Comparison of ENCODE assay signal across 18 cellular contexts in genomic region chr12:46174061-46174662, GRCh38.
DNase-seq lines count a peak whose midpoint lies in the region; ATAC-seq and TF ChIP-seq lines count a peak whose summit lies in the region.
"Had no signal": no experiment of that assay in that cellular context is flagged by ENCODE, and none has a peak within 500 bp of the region (broad histone marks: within the 10 kb centered on the region; RNA-seq: fewer than 3 reads in every experiment).

No MANE protein-coding gene starts in this region.

- no peak overlapping the region for H3K4me3 Mint-ChIP-seq in activated T-cell treated with anti-CD3 and anti-CD28 coated beads, Interleukin-2, amount 50 U/mL, for 72 hours
- no peak overlapping the region for H3K4me3 Mint-ChIP-seq in activated T-cell treated with anti-CD3 and anti-CD28 coated beads, Interleukin-2, amount 50 U/mL, for 4 hours
- peak overlapping the region; percentile 60 to 61 for H3K4me3 Mint-ChIP-seq in stimulated activated naive B cell treated with anti-CD40 and anti-IgM and Interleukin-4, amounts not matched to agents 10 μg/mL and 1 μg/mL and 100 μg/mL, for 72 hours
- peak overlapping the region in 1 of 2 donors; percentile 54 for H3K4me3 Mint-ChIP-seq in CD14-positive monocyte
- H3K4me3 Mint-ChIP-seq: activated CD8-positive, alpha-beta T cell treated with anti-CD3 and anti-CD28 coated beads for 36 hours; endodermal cell; mesothelial cell of epicardium had no signal

- H3K27ac Mint-ChIP-seq in activated T-cell treated with anti-CD3 and anti-CD28 coated beads, Interleukin-2, amount 50 U/mL, for 72 hours: peak overlapping the region; percentile 14
- H3K27ac Mint-ChIP-seq in stimulated activated naive B cell treated with anti-CD40 and anti-IgM and Interleukin-4, amounts not matched to agents 10 μg/mL and 1 μg/mL and 100 μg/mL, for 72 hours: peak overlapping the region; percentile 93
- H3K27ac Mint-ChIP-seq in CD14-positive monocyte: peak overlapping the region in 2 of 7 donors; percentile 54 to 77
- H3K27ac Mint-ChIP-seq: activated CD8-positive, alpha-beta T cell treated with anti-CD3 and anti-CD28 coated beads for 36 hours; endodermal cell; mesothelial cell of epicardium had no signal

- H3K36me3 Mint-ChIP-seq in activated T-cell treated with anti-CD3 and anti-CD28 coated beads, Interleukin-2, amount 50 U/mL, for 72 hours (ENCODE audit: insufficient read depth in 2 of 2): no peaks in the 10 kb centered on the region
- H3K36me3 Mint-ChIP-seq in activated T-cell treated with anti-CD3 and anti-CD28 coated beads, Interleukin-2, amount 50 U/mL, for 4 hours (ENCODE audit: insufficient read depth): peaks cover 5% of the 10 kb centered on the region
- peaks cover 6 to 9% of the 10 kb centered on the region in 2 donors for H3K36me3 Mint-ChIP-seq in stimulated activated naive B cell treated with anti-CD40 and anti-IgM and Interleukin-4, amounts not matched to agents 10 μg/mL and 1 μg/mL and 100 μg/mL, for 72 hours
- no peaks in the 10 kb centered on the region for H3K36me3 Mint-ChIP-seq in CD14-positive monocyte

- TF ChIP-seq CTCF in CD14-positive monocyte (IDR thresholded peaks at IDR 0.05): no peak

- intact Hi-C loops in CD14-positive monocyte (cut with micrococcal nuclease): no loop called here

- peaks cover 25% of the 10 kb centered on the region for H3K4me1 Mint-ChIP-seq in activated T-cell treated with anti-CD3 and anti-CD28 coated beads, Interleukin-2, amount 50 U/mL, for 72 hours (ENCODE audit: low read depth)
- H3K4me1 Mint-ChIP-seq in activated T-cell treated with anti-CD3 and anti-CD28 coated beads, Interleukin-2, amount 50 U/mL, for 4 hours (ENCODE audit: low read depth): peaks cover 29% of the 10 kb centered on the region
- H3K4me1 Mint-ChIP-seq in stimulated activated naive B cell treated with anti-CD40 and anti-IgM and Interleukin-4, amounts not matched to agents 10 μg/mL and 1 μg/mL and 100 μg/mL, for 72 hours: peaks cover 39 to 80% of the 10 kb centered on the region in 2 donors
- H3K4me1 Mint-ChIP-seq in CD14-positive monocyte: peaks cover 31% of the 10 kb centered on the region
- H3K4me1 Mint-ChIP-seq: endodermal cell, mesothelial cell of epicardium had no signal

- ATAC-seq in activated T-cell treated with anti-CD3 and anti-CD28 coated beads, Interleukin-2, amount 50 U/mL, for 72 hours (replicated peaks in 1 of 2): no peak
- no peak for ATAC-seq in activated T-cell treated with anti-CD3 and anti-CD28 coated beads, Interleukin-2, amount 50 U/mL, for 4 hours
- ATAC-seq in HG02610 (IDR thresholded peaks at IDR 0.05; ENCODE audit: unreplicated experiment) (peak; percentile 62), HG03280 (IDR thresholded peaks at IDR 0.05; ENCODE audit: unreplicated experiment) (no peak)
- peak; percentile 82 to 85 for ATAC-seq in stimulated activated naive B cell treated with anti-CD40 and anti-IgM and Interleukin-4, amounts not matched to agents 10 μg/mL and 1 μg/mL and 100 μg/mL, for 72 hours (replicated peaks)
- ATAC-seq: activated CD8-positive, alpha-beta T cell treated with anti-CD3 and anti-CD28 coated beads for 36 hours had no signal

- DNase-seq in activated T-cell treated with anti-CD3 and anti-CD28 coated beads, Interleukin-2, amount 50 U/mL, for 72 hours: no peak
- DNase-seq in activated T-cell treated with anti-CD3 and anti-CD28 coated beads, Interleukin-2, amount 50 U/mL, for 4 hours: no peak
- DNase-seq in Kasumi-1 (lab: John Stamatoyannopoulos, UW) (peak; percentile 54 to 71), CD14-positive monocyte (ENCODE audit: low spot score) (no peak), dedifferentiated amniotic fluid mesenchymal stem cell (ENCODE audit: extremely low spot score) (no peak)
- peak; percentile 67 for DNase-seq in stimulated activated naive B cell treated with anti-CD40 and anti-IgM and Interleukin-4, amounts not matched to agents 10 μg/mL and 1 μg/mL and 100 μg/mL, for 72 hours
- DNase-seq: activated CD8-positive, alpha-beta T cell treated with anti-CD3 and anti-CD28 coated beads for 36 hours; activated gamma-delta T cell; brain microvascular endothelial cell; endodermal cell; foreskin melanocyte; MM.1S; NCI-H226; stimulated activated CD4-positive, alpha-beta T cell treated with anti-CD3 and anti-CD28 coated beads, Interleukin-15, amount 100 ng/mL, for 24 hours; transverse colon had no signal

- H3K27me3 Mint-ChIP-seq in activated T-cell treated with anti-CD3 and anti-CD28 coated beads, Interleukin-2, amount 50 U/mL, for 72 hours (ENCODE audit: low read depth): no peaks in the 10 kb centered on the region
- no peaks in the 10 kb centered on the region for H3K27me3 Mint-ChIP-seq in activated T-cell treated with anti-CD3 and anti-CD28 coated beads, Interleukin-2, amount 50 U/mL, for 4 hours (ENCODE audit: low read depth)
- H3K27me3 Mint-ChIP-seq in stimulated activated naive B cell treated with anti-CD40 and anti-IgM and Interleukin-4, amounts not matched to agents 10 μg/mL and 1 μg/mL and 100 μg/mL, for 72 hours: no peaks in the 10 kb centered on the region
- H3K27me3 Mint-ChIP-seq in CD14-positive monocyte (ENCODE audit: low read depth in 3 of 3): peaks cover 0 to 2% (median 0%) of the 10 kb centered on the region in 3 donors
- H3K27me3 Mint-ChIP-seq: activated CD8-positive, alpha-beta T cell treated with anti-CD3 and anti-CD28 coated beads for 36 hours had no signal

- peaks cover 0 to 2% of the 10 kb centered on the region in 2 donors for H3K9me3 Mint-ChIP-seq in activated T-cell treated with anti-CD3 and anti-CD28 coated beads, Interleukin-2, amount 50 U/mL, for 72 hours
- no peaks in the 10 kb centered on the region for H3K9me3 Mint-ChIP-seq in activated T-cell treated with anti-CD3 and anti-CD28 coated beads, Interleukin-2, amount 50 U/mL, for 4 hours
- H3K9me3 Mint-ChIP-seq in stimulated activated naive B cell treated with anti-CD40 and anti-IgM and Interleukin-4, amounts not matched to agents 10 μg/mL and 1 μg/mL and 100 μg/mL, for 72 hours: peaks cover 3 to 6% of the 10 kb centered on the region in 2 donors
- H3K9me3 Mint-ChIP-seq in CD14-positive monocyte: no peaks in the 10 kb centered on the region
- H3K9me3 Mint-ChIP-seq: activated CD8-positive, alpha-beta T cell treated with anti-CD3 and anti-CD28 coated beads for 36 hours; endodermal cell had no signal

Comparison
In these comparisons a context has a peak if more than half of its experiments do, and no peak if none do; other contexts are left out.
1. ATAC-seq: peak in HG02610 (single experiment) and stimulated activated naive B cell treated with anti-CD40 and anti-IgM and Interleukin-4, amounts not matched to agents 10 μg/mL and 1 μg/mL and 100 μg/mL, for 72 hours (2 of 2); none in activated T-cell treated with anti-CD3 and anti-CD28 coated beads, Interleukin-2, amount 50 U/mL, for 72 hours (0 of 2), activated T-cell treated with anti-CD3 and anti-CD28 coated beads, Interleukin-2, amount 50 U/mL, for 4 hours (0 of 2) and HG03280 (single experiment).
2. DNase-seq: peak in Kasumi-1 (2 of 2) and stimulated activated naive B cell treated with anti-CD40 and anti-IgM and Interleukin-4, amounts not matched to agents 10 μg/mL and 1 μg/mL and 100 μg/mL, for 72 hours (single experiment); none in activated T-cell treated with anti-CD3 and anti-CD28 coated beads, Interleukin-2, amount 50 U/mL, for 72 hours (0 of 2), activated T-cell treated with anti-CD3 and anti-CD28 coated beads, Interleukin-2, amount 50 U/mL, for 4 hours (single experiment), CD14-positive monocyte (single experiment) and dedifferentiated amniotic fluid mesenchymal stem cell (single experiment).
3. H3K4me3 Mint-ChIP-seq: peak in stimulated activated naive B cell treated with anti-CD40 and anti-IgM and Interleukin-4, amounts not matched to agents 10 μg/mL and 1 μg/mL and 100 μg/mL, for 72 hours (2 of 2); none in activated T-cell treated with anti-CD3 and anti-CD28 coated beads, Interleukin-2, amount 50 U/mL, for 72 hours (0 of 2) and activated T-cell treated with anti-CD3 and anti-CD28 coated beads, Interleukin-2, amount 50 U/mL, for 4 hours (single experiment).